Comparison of ENCODE assay signal across 8 cellular contexts in the genomic region with DNA sequence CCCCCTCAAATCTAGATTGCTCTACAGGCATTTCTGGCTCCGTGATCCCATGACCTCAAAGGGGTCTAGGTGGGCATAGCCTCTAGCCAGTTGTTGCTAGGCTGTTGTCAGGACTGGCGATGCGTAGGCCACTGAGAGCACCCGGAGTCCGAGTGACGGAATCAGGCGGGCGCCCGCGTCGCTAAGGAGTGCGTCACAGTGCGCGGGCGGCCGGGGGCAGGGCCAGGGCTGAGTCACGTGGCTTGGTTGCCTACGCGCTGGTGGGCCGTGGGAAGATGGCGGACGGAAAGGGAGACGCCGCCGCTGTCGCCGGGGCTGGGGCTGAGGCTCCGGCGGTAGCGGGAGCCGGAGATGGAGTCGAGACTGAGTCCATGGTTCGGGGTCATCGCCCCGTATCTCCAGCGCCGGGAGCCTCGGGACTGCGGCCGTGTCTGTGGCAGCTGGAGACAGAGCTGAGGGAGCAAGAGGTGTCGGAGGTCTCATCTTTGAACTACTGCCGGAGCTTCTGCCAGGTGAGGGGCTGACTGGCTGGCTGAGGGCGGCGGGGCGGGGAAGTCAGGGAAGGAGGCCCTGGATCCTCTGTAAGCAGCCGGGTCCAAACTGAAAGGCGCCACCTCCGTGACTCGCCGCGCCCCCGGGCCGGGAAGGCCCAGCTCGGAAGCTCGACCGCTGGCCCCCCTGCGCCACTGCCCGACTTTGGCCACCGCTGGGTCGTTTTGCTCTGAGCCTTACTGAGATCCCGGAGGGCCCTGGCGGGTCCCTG. TPM values are rescaled to one million over a fixed set of nuclear protein-coding genes. Genes with fewer than 3 reads are reported as not detected.
A peak's percentile ranks its signal among the peaks of the same experiment; 100 is the strongest.
DNase-seq lines count a peak whose midpoint lies in the region; ATAC-seq, FAIRE-seq and TF ChIP-seq lines count a peak whose summit lies in the region.

A gene with protein sequence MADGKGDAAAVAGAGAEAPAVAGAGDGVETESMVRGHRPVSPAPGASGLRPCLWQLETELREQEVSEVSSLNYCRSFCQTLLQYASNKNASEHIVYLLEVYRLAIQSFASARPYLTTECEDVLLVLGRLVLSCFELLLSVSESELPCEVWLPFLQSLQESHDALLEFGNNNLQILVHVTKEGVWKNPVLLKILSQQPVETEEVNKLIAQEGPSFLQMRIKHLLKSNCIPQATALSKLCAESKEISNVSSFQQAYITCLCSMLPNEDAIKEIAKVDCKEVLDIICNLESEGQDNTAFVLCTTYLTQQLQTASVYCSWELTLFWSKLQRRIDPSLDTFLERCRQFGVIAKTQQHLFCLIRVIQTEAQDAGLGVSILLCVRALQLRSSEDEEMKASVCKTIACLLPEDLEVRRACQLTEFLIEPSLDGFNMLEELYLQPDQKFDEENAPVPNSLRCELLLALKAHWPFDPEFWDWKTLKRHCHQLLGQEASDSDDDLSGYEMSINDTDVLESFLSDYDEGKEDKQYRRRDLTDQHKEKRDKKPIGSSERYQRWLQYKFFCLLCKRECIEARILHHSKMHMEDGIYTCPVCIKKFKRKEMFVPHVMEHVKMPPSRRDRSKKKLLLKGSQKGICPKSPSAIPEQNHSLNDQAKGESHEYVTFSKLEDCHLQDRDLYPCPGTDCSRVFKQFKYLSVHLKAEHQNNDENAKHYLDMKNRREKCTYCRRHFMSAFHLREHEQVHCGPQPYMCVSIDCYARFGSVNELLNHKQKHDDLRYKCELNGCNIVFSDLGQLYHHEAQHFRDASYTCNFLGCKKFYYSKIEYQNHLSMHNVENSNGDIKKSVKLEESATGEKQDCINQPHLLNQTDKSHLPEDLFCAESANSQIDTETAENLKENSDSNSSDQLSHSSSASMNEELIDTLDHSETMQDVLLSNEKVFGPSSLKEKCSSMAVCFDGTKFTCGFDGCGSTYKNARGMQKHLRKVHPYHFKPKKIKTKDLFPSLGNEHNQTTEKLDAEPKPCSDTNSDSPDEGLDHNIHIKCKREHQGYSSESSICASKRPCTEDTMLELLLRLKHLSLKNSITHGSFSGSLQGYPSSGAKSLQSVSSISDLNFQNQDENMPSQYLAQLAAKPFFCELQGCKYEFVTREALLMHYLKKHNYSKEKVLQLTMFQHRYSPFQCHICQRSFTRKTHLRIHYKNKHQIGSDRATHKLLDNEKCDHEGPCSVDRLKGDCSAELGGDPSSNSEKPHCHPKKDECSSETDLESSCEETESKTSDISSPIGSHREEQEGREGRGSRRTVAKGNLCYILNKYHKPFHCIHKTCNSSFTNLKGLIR (N-terminal part only) (plus strand): TSS at position 263 of the 763 bp plus-strand sequence. CDS start 13 bp downstream, at position 276.

- BruUV-seq in mammary epithelial cell (replicated peaks; lab: Mats Ljungman, UMichigan) = TSS peak; percentile 33

- CTCF ChIA-PET in mammary epithelial cell (lab: Charles Lee; ENCODE audit: low non-redundant PET) = interaction anchor here (0.6 kb wide), 1 partner anchor 9 kb away, joined by 3 read pairs; no protein-coding TSS in a partner anchor

- H3K79me2 ChIP-seq in mammary epithelial cell (ENCODE audit: insufficient read depth, low read length) = peaks cover 52% of the 10 kb centered on the region

- H3K36me3 ChIP-seq in WERI-Rb-1 (no peaks in the 10 kb centered on the region), mammary epithelial cell (ENCODE audit: insufficient read depth, low read length) (no peaks in the 10 kb centered on the region), small intestine (ENCODE audit: control insufficient read depth in 2 of 2, insufficient read depth in 2 of 2, low read length in 2 of 2) (no peaks in the 10 kb centered on the region)

- H3K27ac ChIP-seq in WERI-Rb-1 = peak within 1 kb of the TSS; percentile 82
- H3K27ac ChIP-seq in mammary epithelial cell (ENCODE audit: insufficient read depth, low read depth, low read length) = peak within 1 kb of the TSS; percentile 97
- H3K27ac ChIP-seq in small intestine (ENCODE audit: low read depth in 1 of 2, low read length in 1 of 2) = peak within 1 kb of the TSS; percentile 75 to 93

- ATAC-seq in GM18907 (IDR thresholded peaks at IDR 0.05; ENCODE audit: unreplicated experiment) (peak; percentile 87), HG03139 (IDR thresholded peaks at IDR 0.05; ENCODE audit: unreplicated experiment) (peak; percentile 84)

- in situ Hi-C loops in ACHN (cut with HindIII; ENCODE audit: low pct_ligation_motif_present, low pct_unique_long_range_greater_than_20kb, low sequenced_read_pairs) = no loop called here
- in situ Hi-C loops in mammary epithelial cell (cut with MboI; ENCODE audit: low sequenced_read_pairs in 2 of 2) = no loop called here

- H3K27me3 ChIP-seq in WERI-Rb-1 (ENCODE audit: insufficient read depth, low read depth, severe bottlenecking) (no peaks in the 10 kb centered on the region), mammary epithelial cell (ENCODE audit: insufficient read depth, low read length) (no peaks in the 10 kb centered on the region), small intestine (ENCODE audit: control insufficient read depth in 2 of 2, insufficient read depth in 2 of 2, low read length in 2 of 2) (no peaks in the 10 kb centered on the region)

- dilution Hi-C loops in mammary epithelial cell (cut with HindIII; ENCODE audit: low sequenced_read_pairs) = no loop called here

- H3K4me2 ChIP-seq in mammary epithelial cell (ENCODE audit: insufficient read depth, low read depth, low read length) = peak within 1 kb of the TSS; percentile 89

- peak within 1 kb of the TSS; percentile 96 for H3K4me3 ChIP-seq in WERI-Rb-1 (ENCODE audit: low read depth, low read length)
- peak within 1 kb of the TSS; percentile 65 to 88 (median 78) for H3K4me3 ChIP-seq in mammary epithelial cell (replicated peaks in 1 of 3; ENCODE audit: insufficient read depth in 1 of 3, low read depth in 2 of 3, low read length in 3 of 3)
- H3K4me3 ChIP-seq in small intestine (ENCODE audit: low read depth in 1 of 2, low read length in 2 of 2) = peak within 1 kb of the TSS; percentile 83 to 98

- H4K20me1 ChIP-seq in mammary epithelial cell (ENCODE audit: insufficient read depth, low read length) = peaks cover 12% of the 10 kb centered on the region

- FAIRE-seq in small intestine (lab: Jason Lieb, UNC) = no peak

- WGBS in mammary epithelial cell (ENCODE audit: low coverage, missing lambda C conversion rate) = 2% methylated on average over 32 of the region's 62 CpGs
- 0% methylated on average over 59 to 62 of the region's 62 CpGs for WGBS in small intestine, 3 donors

- TF ChIP-seq CTCF in WERI-Rb-1 (IDR thresholded peaks at IDR 0.05; ENCODE audit: low read depth, low read length) = no peak
- no peak for TF ChIP-seq CTCF in mammary epithelial cell (conservative IDR thresholded peaks at IDR 0.05 in 1 of 2, IDR thresholded peaks at IDR 0.05 in 1 of 2; ENCODE audit: extremely low read depth in 1 of 2, insufficient read depth in 1 of 2, low read depth in 1 of 2, low read length in 2 of 2)

- H3K9me3 ChIP-seq in WERI-Rb-1 (ENCODE audit: severe bottlenecking) (no peaks in the 10 kb centered on the region), mammary epithelial cell (replicated peaks; ENCODE audit: insufficient read depth, low read length) (no peaks in the 10 kb centered on the region), small intestine (ENCODE audit: control insufficient read depth, low read depth) (no peaks in the 10 kb centered on the region)

- H3K4me1 ChIP-seq in mammary epithelial cell (ENCODE audit: insufficient read depth, low read length) = peaks cover 13% of the 10 kb centered on the region
- peaks cover 3 to 4% of the 10 kb centered on the region in 2 donors for H3K4me1 ChIP-seq in small intestine (ENCODE audit: control insufficient read depth in 2 of 2, insufficient read depth in 1 of 2, low read depth in 1 of 2, low read length in 1 of 2)

- peak within 1 kb of the TSS; percentile 100 for H2AFZ ChIP-seq in mammary epithelial cell (ENCODE audit: low read depth, low read length)

- intact Hi-C loops in mammary epithelial cell (cut with micrococcal nuclease) = no loop called here

- peak within 1 kb of the TSS; percentile 97 for H3K9ac ChIP-seq in mammary epithelial cell (ENCODE audit: insufficient read depth, low read length)

- DNase-seq in ACHN (peak; percentile 92), NCI-H2227 treated with DMSO at 0.1 percent for 48 hours (lab: John Stamatoyannopoulos, UW) (peak; percentile 93), WERI-Rb-1 (peak; percentile 93), mammary epithelial cell (peak; percentile 92), iPS-NIHi11 (ENCODE audit: low spot score) (peak; percentile 98), small intestine (peak; percentile 94)

RNA-seq across cellular contexts. Expression of the gene that starts here (rescaled TPM):
- 10 to 100 TPM; 12.4 to 23.8 TPM for total RNA-seq in mammary epithelial cell
- polyA plus RNA-seq in mammary epithelial cell (6.3 TPM), small intestine (1 to 10 TPM; 3.2 to 4.5 (median 3.8) TPM)
- 13.5 TPM for polyA minus RNA-seq in mammary epithelial cell

Comparison
In these comparisons a context has a peak if more than half of its experiments do, and no peak if none do; other contexts are left out.
1. Peak in every context shown above with its lines: DNase-seq, ATAC-seq, H3K4me3 ChIP-seq and H3K27ac ChIP-seq.